ENCODE assay signal across 26 cellular contexts in genomic region chr11:16893456-16894076, GRCh38.
DNase-seq lines count a peak whose midpoint lies in the region; ATAC-seq and TF ChIP-seq lines count a peak whose summit lies in the region.
"Had no signal": no experiment of that assay in that cellular context is flagged by ENCODE, and none has a peak within 500 bp of the region (broad histone marks: within the 10 kb centered on the region; RNA-seq: fewer than 3 reads in every experiment).

No MANE protein-coding gene starts in this region.

- TF ChIP-seq POLR2A in IMR-90 (IDR thresholded peaks at IDR 0.05; ENCODE audit: low read depth, low read length) (no peak), ovary (IDR thresholded peaks at IDR 0.05) (no peak)

- in situ Hi-C loops in IMR-90 (cut with MboI; ENCODE audit: low sequenced_read_pairs): no loop called here

- H3K36me3 Mint-ChIP-seq in Caco-2 (ENCODE audit: insufficient read depth, unreplicated experiment): peaks cover 21% of the 10 kb centered on the region

- peaks cover 26% of the 10 kb centered on the region for H3F3A ChIP-seq in neural cell (ENCODE audit: insufficient read depth, low read length, poor library complexity, severe bottlenecking)

- no peaks in the 10 kb centered on the region for H3K36me3 ChIP-seq in Caco-2 (ENCODE audit: control insufficient read depth, insufficient read depth, low read length)
- H3K36me3 ChIP-seq in IMR-90 (ENCODE audit: control insufficient read depth, insufficient read depth, low read length): no peaks in the 10 kb centered on the region
- no peaks in the 10 kb centered on the region for H3K36me3 ChIP-seq in neural cell (ENCODE audit: insufficient read depth, low read length)
- no peaks in the 10 kb centered on the region for H3K36me3 ChIP-seq in ovary
- H3K36me3 ChIP-seq: cardiac muscle cell, stomach, upper lobe of left lung had no signal

- H2AFZ ChIP-seq in IMR-90 (replicated peaks; ENCODE audit: low read length, poor library complexity) (no peak overlapping the region), neural cell (ENCODE audit: low read depth, low read length) (no peak overlapping the region)

- no peak overlapping the region for H3K23ac ChIP-seq in IMR-90 (ENCODE audit: low read depth, low read length)

- H3K9ac ChIP-seq in IMR-90 (ENCODE audit: low read depth, low read length): no peak overlapping the region
- peak overlapping the region; percentile 11 for H3K9ac ChIP-seq in neural cell (ENCODE audit: low read length)

- no peak overlapping the region for H2BK5ac ChIP-seq in IMR-90 (ENCODE audit: low read depth, low read length, poor library complexity, severe bottlenecking)

- H3K27ac ChIP-seq in IMR-90 (ENCODE audit: insufficient read depth, low read length): no peak overlapping the region
- peak overlapping the region; percentile 100 for H3K27ac ChIP-seq in neural cell (ENCODE audit: low read length)
- no peak overlapping the region for H3K27ac ChIP-seq in ovary
- H3K27ac ChIP-seq: cardiac muscle cell, upper lobe of left lung had no signal

- dilution Hi-C loops in IMR-90 (cut with HindIII; ENCODE audit: low sequenced_read_pairs, unreplicated experiment): no loop called here

- peak in 1 of 2 experiments; percentile 14 for TF ChIP-seq CTCF in Caco-2 (IDR thresholded peaks at IDR 0.05; ENCODE audit: insufficient read depth in 1 of 2, low read depth in 1 of 2, low read length in 1 of 2, severe bottlenecking in 1 of 2, unreplicated experiment in 1 of 2)
- no peak for TF ChIP-seq CTCF in IMR-90 (conservative IDR thresholded peaks at IDR 0.05; ENCODE audit: low read depth, low read length)
- no peak for TF ChIP-seq CTCF in neural cell (IDR thresholded peaks at IDR 0.05; ENCODE audit: poor library complexity, severe bottlenecking)
- no peak for TF ChIP-seq CTCF in ovary (IDR thresholded peaks at IDR 0.05)

- no peak for ATAC-seq in IMR-90 (ENCODE audit: low read depth)
- ATAC-seq in esophagus mucosa: peak; percentile 12
- no peak for ATAC-seq in HG02798 (IDR thresholded peaks at IDR 0.05; ENCODE audit: poor library complexity, unreplicated experiment)
- ATAC-seq in HG03097 (IDR thresholded peaks at IDR 0.05; ENCODE audit: low FRiP score, unreplicated experiment): no peak
- ATAC-seq: activated CD8-positive, alpha-beta T cell treated with anti-CD3 and anti-CD28 coated beads, Interleukin-2, amount 10 ng/mL, durations not matched to agents 7 days and 5 days; natural killer cell had no signal

- H3K4me2 ChIP-seq in IMR-90 (ENCODE audit: low read depth, low read length): no peak overlapping the region
- no peak overlapping the region for H3K4me2 ChIP-seq in neural cell (ENCODE audit: low read length)
- H3K4me2 ChIP-seq: smooth muscle cell had no signal

- peaks cover 34% of the 10 kb centered on the region for H3K79me2 ChIP-seq in neural cell (replicated peaks; ENCODE audit: insufficient read depth, low read length)

- peaks cover 13% of the 10 kb centered on the region for H3K9me3 Mint-ChIP-seq in Caco-2 (ENCODE audit: unreplicated experiment)

- no peak overlapping the region for H4K5ac ChIP-seq in IMR-90 (ENCODE audit: low read depth, low read length)

- no peaks in the 10 kb centered on the region for H3K9me2 ChIP-seq in neural cell (ENCODE audit: insufficient read depth, low read length)

- H3K4me3 ChIP-seq in Caco-2 (ENCODE audit: low read depth, low read length) (peak overlapping the region; percentile 9; the same call in 1 of the 2 replicates), IMR-90 (ENCODE audit: insufficient read depth, low read depth, low read length) (no peak overlapping the region), neural cell (ENCODE audit: low read length) (peak overlapping the region; percentile 58), ovary (no peak overlapping the region)
- H3K4me3 ChIP-seq: cardiac muscle cell, smooth muscle cell, stomach, upper lobe of left lung had no signal

- intact Hi-C loops in Caco-2 (cut with micrococcal nuclease; ENCODE audit: unreplicated experiment) (loop anchor here (1.0 kb wide), 1 partner anchor 31 kb away; no protein-coding TSS in a partner anchor), IMR-90 (cut with micrococcal nuclease) (no loop called here), ovary (cut with DNase I) (no loop called here)

- peaks cover 12% of the 10 kb centered on the region for H3K9me3 ChIP-seq in Caco-2
- no peaks in the 10 kb centered on the region for H3K9me3 ChIP-seq in IMR-90 (ENCODE audit: control insufficient read depth, insufficient read depth, low read length)
- H3K9me3 ChIP-seq in neural cell (ENCODE audit: low read length): no peaks in the 10 kb centered on the region
- H3K9me3 ChIP-seq in ovary: no peaks in the 10 kb centered on the region

- CTCF ChIA-PET in Caco-2 (lab: Charles Lee) (no interaction called here), IMR-90 (lab: Yijun Ruan, JAX) (no interaction called here)

- H3K27me3 ChIP-seq in Caco-2 (replicated peaks; ENCODE audit: control insufficient read depth, insufficient read depth, low read length) (no peaks in the 10 kb centered on the region), IMR-90 (ENCODE audit: control insufficient read depth, insufficient read depth, low read length) (peaks cover 3% of the 10 kb centered on the region), neural cell (ENCODE audit: insufficient read depth, low read depth, low read length) (no peaks in the 10 kb centered on the region), ovary (no peaks in the 10 kb centered on the region)
- H3K27me3 ChIP-seq: cardiac muscle cell, stomach, upper lobe of left lung had no signal

- H2AK9ac ChIP-seq in IMR-90 (replicated peaks; ENCODE audit: low read depth, low read length, poor library complexity): peak overlapping the region; percentile 63

- peaks cover 73% of the 10 kb centered on the region for H3K4me1 Mint-ChIP-seq in Caco-2 (ENCODE audit: low read depth, unreplicated experiment)
- H3K4me1 Mint-ChIP-seq: natural killer cell had no signal

- TF ChIP-seq RAD21 in IMR-90 (IDR thresholded peaks at IDR 0.05; ENCODE audit: low read length): no peak
- no peak for TF ChIP-seq RAD21 in neural cell (conservative IDR thresholded peaks at IDR 0.05)

- H4K8ac ChIP-seq in IMR-90 (ENCODE audit: low read depth in 2 of 2, low read length in 2 of 2): no peak overlapping the region

- no peaks in the 10 kb centered on the region for H3K9me1 ChIP-seq in IMR-90 (ENCODE audit: insufficient read depth, low read length)

- H3K27me3 Mint-ChIP-seq in Caco-2 (ENCODE audit: insufficient read depth, unreplicated experiment): no peaks in the 10 kb centered on the region
- H3K27me3 Mint-ChIP-seq: B cell had no signal

- no peak for TF ChIP-seq EP300 in neural cell (conservative IDR thresholded peaks at IDR 0.05; ENCODE audit: poor library complexity, severe bottlenecking)
- TF ChIP-seq EP300 in ovary (IDR thresholded peaks at IDR 0.05): no peak

- H3K14ac ChIP-seq in IMR-90 (replicated peaks; ENCODE audit: low read depth, low read length): no peak overlapping the region

- peak overlapping the region; percentile 59 for H3K4me3 Mint-ChIP-seq in Caco-2 (ENCODE audit: unreplicated experiment)
- H3K4me3 Mint-ChIP-seq: activated CD8-positive, alpha-beta T cell treated with anti-CD3 and anti-CD28 coated beads, Interleukin-2, amount 10 ng/mL, durations not matched to agents 7 days and 5 days; B cell; natural killer cell had no signal

- H3K4me1 ChIP-seq in Caco-2: peaks cover 67% of the 10 kb centered on the region
- H3K4me1 ChIP-seq in IMR-90 (ENCODE audit: control insufficient read depth, insufficient read depth, low read length): no peaks in the 10 kb centered on the region
- no peaks in the 10 kb centered on the region for H3K4me1 ChIP-seq in ovary (ENCODE audit: insufficient read depth)
- H3K4me1 ChIP-seq: upper lobe of left lung had no signal

- no peak overlapping the region for H2BK15ac ChIP-seq in IMR-90 (ENCODE audit: low read depth, low read length)

- POLR2A ChIA-PET in Caco-2 (lab: Charles Lee): no interaction called here
- POLR2A ChIA-PET in IMR-90 (lab: Charles Lee; ENCODE audit: unreplicated experiment): no interaction called here

- H2BK20ac ChIP-seq in IMR-90 (ENCODE audit: low read depth, low read length): no peak overlapping the region

- no peak overlapping the region for H3K4ac ChIP-seq in IMR-90 (ENCODE audit: low read depth, low read length)

- H2BK120ac ChIP-seq in IMR-90 (ENCODE audit: low read depth, low read length): no peak overlapping the region

- H3K18ac ChIP-seq in IMR-90 (ENCODE audit: low read depth, low read length): no peak overlapping the region

- no TSS peak for BruUV-seq in Caco-2 (replicated peaks; lab: Mats Ljungman, UMichigan)
- BruUV-seq in IMR-90 (replicated peaks; lab: Mats Ljungman, UMichigan): no TSS peak

- WGBS in IMR-90 (ENCODE audit: extremely low coverage in 2 of 2, insufficient read length in 1 of 2), 2 experiments: 100% methylated on average over 1 of the region's 4 CpGs; no CpG with 5 or more reads in 1 of the 2 experiments
- WGBS in ovary, 3 donors: 73 to 81% (median 74%) methylated on average over 4 of the region's 4 CpGs

- H4K20me1 ChIP-seq in IMR-90 (ENCODE audit: insufficient read depth, low read length) (no peaks in the 10 kb centered on the region), neural cell (ENCODE audit: insufficient read depth) (no peaks in the 10 kb centered on the region)

- H4K91ac ChIP-seq in IMR-90 (ENCODE audit: insufficient read depth, low read depth, low read length): no peak overlapping the region

- H3K79me1 ChIP-seq in IMR-90 (ENCODE audit: low read depth in 1 of 2, low read length in 2 of 2): no peaks in the 10 kb centered on the region

- peak overlapping the region; percentile 81 for H3K27ac Mint-ChIP-seq in Caco-2 (ENCODE audit: unreplicated experiment)
- H3K27ac Mint-ChIP-seq: activated CD8-positive, alpha-beta T cell treated with anti-CD3 and anti-CD28 coated beads, Interleukin-2, amount 10 ng/mL, durations not matched to agents 7 days and 5 days; B cell; natural killer cell had no signal

- H2AK5ac ChIP-seq in IMR-90 (ENCODE audit: low read depth, low read length): no peak overlapping the region

- DNase-seq in Caco-2: peak; percentile 85 to 87
- no peak for DNase-seq in IMR-90
- DNase-seq in ovary: no peak
- no peak for DNase-seq in NCI-H1436 (lab: John Stamatoyannopoulos, UW)
- DNase-seq: activated CD4-positive, CD25-positive, alpha-beta regulatory T cell treated with anti-CD3 and anti-CD28 coated beads, Interleukin-2, amount 50 U/mL, for 72 hours; activated CD8-positive, alpha-beta T cell treated with anti-CD3 and anti-CD28 coated beads, Interleukin-2, amount 10 ng/mL, durations not matched to agents 7 days and 5 days; activated naive CD4-positive, alpha-beta T cell; activated T-cell treated with anti-CD3 and anti-CD28 coated beads, Interleukin-2, amount 50 U/mL, for 1 hour; amniotic stem cell; Karpas-422; natural killer cell; NCI-H1048; NCI-H2029; NCI-H446; RPMI8226; stimulated activated CD4-positive, alpha-beta T cell treated with anti-CD3 and anti-CD28 coated beads, Interleukin-4, amount 100 ng/mL, for 24 hours; stomach; T-helper 9 cell; upper lobe of left lung had no signal

- H3K56ac ChIP-seq in IMR-90 (ENCODE audit: extremely low read depth, insufficient read depth, low read length): no peak overlapping the region

TF ChIP-seq in IMR-90, 13 proteins besides CTCF, POLR2A, EP300 and RAD21 (continues in another document):
- TF ChIP-seq FOS (IDR thresholded peaks at IDR 0.05; ENCODE audit: low read depth, low read length): no peak
- TF ChIP-seq CHD1 (IDR thresholded peaks at IDR 0.05; ENCODE audit: low read depth, low read length): no peak

TF ChIP-seq in neural cell, 6 proteins besides CTCF, POLR2A, EP300 and RAD21 (continues in another document):
- no peak for TF ChIP-seq SMC3 (conservative IDR thresholded peaks at IDR 0.05; ENCODE audit: poor library complexity)

Comparison
In these comparisons a context has a peak if more than half of its experiments do, and no peak if none do; other contexts are left out.
1. DNase-seq: peak in Caco-2 (2 of 2); none in IMR-90 (single experiment), ovary (0 of 5) and NCI-H1436 (single experiment).
2. H3K4me3 ChIP-seq: peak in Caco-2 (single experiment) and neural cell (single experiment); none in IMR-90 (single experiment) and ovary (single experiment).